Comparison of ENCODE assay signal across 24 cellular contexts in genomic region chr3:17232442-17232841, GRCh38.
A peak's percentile ranks its signal among the peaks of the same experiment; 100 is the strongest.
DNase-seq lines count a peak whose midpoint lies in the region; ATAC-seq and TF ChIP-seq lines count a peak whose summit lies in the region.
"Had no signal": no experiment of that assay in that cellular context is flagged by ENCODE, and none has a peak within 500 bp of the region (broad histone marks: within the 10 kb centered on the region; RNA-seq: fewer than 3 reads in every experiment).

No MANE protein-coding gene starts in this region.

- TF ChIP-seq POLR2A in body of pancreas (IDR thresholded peaks at IDR 0.05), result no peak

- H3K4me2 ChIP-seq in PC-3 (ENCODE audit: low read length), result 0 out of 2 replicates have a peak overlapping the region, but pooled peaks have one; percentile 60

- peak overlapping the region; percentile 5; the same call in 1 of the 2 replicates for H3K9ac ChIP-seq in PC-3 (ENCODE audit: low read length)

- no peak overlapping the region for H2AFZ ChIP-seq in PC-3 (ENCODE audit: low read length)

- POLR2A ChIA-PET in PC-3 (lab: Charles Lee; ENCODE audit: unreplicated experiment), result interaction anchor here (0.6 kb wide), 1 partner anchor 346 kb away, joined by 4 read pairs; no protein-coding TSS in a partner anchor

- CTCF ChIA-PET in PC-3 (lab: Charles Lee), result interaction anchor here (1.5 kb wide), 1 partner anchor 631 kb away, joined by 6 read pairs; no protein-coding TSS in a partner anchor

- H3K4me3 ChIP-seq in GM12865 (ENCODE audit: low read depth, low read length), result no peak overlapping the region
- no peak overlapping the region for H3K4me3 ChIP-seq in PC-3 (ENCODE audit: low read length)
- H3K4me3 ChIP-seq in body of pancreas, result no peak overlapping the region
- H3K4me3 ChIP-seq: HAP-1, mucosa of descending colon, tibial artery had no signal

- H3K36me3 ChIP-seq in PC-3 (ENCODE audit: low read depth, low read length) (no peaks in the 10 kb centered on the region), body of pancreas (replicated peaks in 1 of 2; ENCODE audit: insufficient read depth in 1 of 2, low read depth in 2 of 2) (no peaks in the 10 kb centered on the region)
- H3K36me3 ChIP-seq: HAP-1 had no signal

- H3K27me3 ChIP-seq in PC-3 (ENCODE audit: low read length) (no peaks in the 10 kb centered on the region), body of pancreas (no peaks in the 10 kb centered on the region)
- H3K27me3 ChIP-seq: tibial artery had no signal

- DNase-seq in GM12865 (ENCODE audit: low read depth) (peak; percentile 33), PC-3 (no peak), SKM-1 treated with dmso at 0.1 percent for 144 hours (lab: John Stamatoyannopoulos, UW; ENCODE audit: unreplicated experiment) (no peak), body of pancreas (no peak)
- DNase-seq in activated T-cell treated with anti-CD3 and anti-CD28 coated beads, Interleukin-2, amount 50 U/mL, for 4 hours, result no peak
- DNase-seq: activated CD4-positive, alpha-beta T cell treated with anti-CD3 and anti-CD28 coated beads, Interleukin-2, amount 10 ng/mL, durations not matched to agents 7 days and 5 days; activated gamma-delta T cell treated with Interleukin-2 at 50 U/mL for 16 hours; activated T-cell treated with anti-CD3 and anti-CD28 coated beads, Interleukin-2, amount 50 U/mL, for 24 hours; CD8-positive, alpha-beta memory T cell; cortex of kidney; effector memory CD4-positive, alpha-beta T cell; left cardiac atrium; mucosa of descending colon; natural killer cell; NCI-H1694 treated with DMSO at 0.1 percent for 48 hours; NCI-H526; stimulated activated CD4-positive, alpha-beta T cell treated with anti-CD3 and anti-CD28 coated beads, Interleukin-4, amount 100 ng/mL, for 24 hours; SW 1271; T1000; tibial artery had no signal

- H4K20me1 ChIP-seq in PC-3 (ENCODE audit: low read length), result no peaks in the 10 kb centered on the region

- BruUV-seq in PC-3 (replicated peaks; lab: Mats Ljungman, UMichigan), result no TSS peak

- H3K79me2 ChIP-seq in PC-3 (ENCODE audit: low read length), result no peaks in the 10 kb centered on the region

- H3K27me3 Mint-ChIP-seq in activated T-cell treated with anti-CD3 and anti-CD28 coated beads, Interleukin-2, amount 50 U/mL, for 4 hours (ENCODE audit: low read depth), result no peaks in the 10 kb centered on the region
- H3K27me3 Mint-ChIP-seq: activated CD4-positive, alpha-beta T cell treated with anti-CD3 and anti-CD28 coated beads, Interleukin-2, amount 10 ng/mL, durations not matched to agents 7 days and 5 days; activated T-cell treated with anti-CD3 and anti-CD28 coated beads, Interleukin-2, amount 50 U/mL, for 24 hours; CD8-positive, alpha-beta memory T cell had no signal

- no peaks in the 10 kb centered on the region for H3F3A ChIP-seq in PC-3 (ENCODE audit: low read length, unreplicated experiment)

- intact Hi-C loops in PC-3 (cut with micrococcal nuclease) (loop anchor here (5.0 kb wide), 1 partner anchor 940 kb away; no protein-coding TSS in a partner anchor), body of pancreas (cut with DNase I) (loop anchor here (10.0 kb wide), 1 partner anchor 628 kb away; the partner anchor contains the start of gene DAZL)

- no peaks in the 10 kb centered on the region for H3K9me3 ChIP-seq in PC-3 (ENCODE audit: low read length)
- H3K9me3 ChIP-seq in body of pancreas, result no peaks in the 10 kb centered on the region
- H3K9me3 ChIP-seq: HAP-1, mucosa of descending colon, tibial artery had no signal

- no peak for TF ChIP-seq CTCF in GM12865 (IDR thresholded peaks at IDR 0.05; ENCODE audit: insufficient read depth, low read depth, low read length, missing control alignments)
- no peak for TF ChIP-seq CTCF in PC-3 (conservative IDR thresholded peaks at IDR 0.05; ENCODE audit: low read depth, low read length)
- TF ChIP-seq CTCF in body of pancreas (IDR thresholded peaks at IDR 0.05), result no peak

- H3K27ac ChIP-seq in PC-3 (ENCODE audit: low read length) (no peak overlapping the region), body of pancreas (no peak overlapping the region)
- H3K27ac ChIP-seq: epithelial cell of prostate, tibial artery had no signal

- H3K4me1 Mint-ChIP-seq in activated T-cell treated with anti-CD3 and anti-CD28 coated beads, Interleukin-2, amount 50 U/mL, for 4 hours (ENCODE audit: low read depth), result peaks cover 21% of the 10 kb centered on the region

- H3K4me3 Mint-ChIP-seq in activated T-cell treated with anti-CD3 and anti-CD28 coated beads, Interleukin-2, amount 50 U/mL, for 4 hours, result no peak overlapping the region
- H3K4me3 Mint-ChIP-seq: activated CD4-positive, alpha-beta T cell treated with anti-CD3 and anti-CD28 coated beads, Interleukin-2, amount 10 ng/mL, durations not matched to agents 7 days and 5 days; activated T-cell treated with anti-CD3 and anti-CD28 coated beads, Interleukin-2, amount 50 U/mL, for 24 hours; CD8-positive, alpha-beta memory T cell; natural killer cell had no signal

- no peaks in the 10 kb centered on the region for H3K9me3 Mint-ChIP-seq in activated T-cell treated with anti-CD3 and anti-CD28 coated beads, Interleukin-2, amount 50 U/mL, for 4 hours
- H3K9me3 Mint-ChIP-seq: activated CD4-positive, alpha-beta T cell treated with anti-CD3 and anti-CD28 coated beads, Interleukin-2, amount 10 ng/mL, durations not matched to agents 7 days and 5 days; activated T-cell treated with anti-CD3 and anti-CD28 coated beads, Interleukin-2, amount 50 U/mL, for 24 hours; CD8-positive, alpha-beta memory T cell; natural killer cell had no signal

- H3K4me1 ChIP-seq in PC-3 (ENCODE audit: insufficient read depth, low read length) (peaks cover 18% of the 10 kb centered on the region), body of pancreas (peaks cover 20% of the 10 kb centered on the region)

- H3K9me2 ChIP-seq in PC-3 (replicated peaks; ENCODE audit: low read length), result no peaks in the 10 kb centered on the region

- peaks cover 1% of the 10 kb centered on the region for H3K36me3 Mint-ChIP-seq in activated T-cell treated with anti-CD3 and anti-CD28 coated beads, Interleukin-2, amount 50 U/mL, for 4 hours (ENCODE audit: insufficient read depth)
- H3K36me3 Mint-ChIP-seq: natural killer cell had no signal

- ATAC-seq in GM18868 (IDR thresholded peaks at IDR 0.05; ENCODE audit: unreplicated experiment), result peak; percentile 41
- peak; percentile 50 for ATAC-seq in HG02885 (IDR thresholded peaks at IDR 0.05; ENCODE audit: poor library complexity, unreplicated experiment)
- no peak for ATAC-seq in PC-3
- ATAC-seq in activated T-cell treated with anti-CD3 and anti-CD28 coated beads, Interleukin-2, amount 50 U/mL, for 4 hours, result no peak
- ATAC-seq in body of pancreas, result no peak
- ATAC-seq: left cardiac atrium had no signal

Comparison
In these comparisons a context has a peak if more than half of its experiments do, and no peak if none do; other contexts are left out.
1. ATAC-seq: peak in GM18868 (single experiment) and HG02885 (single experiment); none in PC-3 (single experiment), activated T-cell treated with anti-CD3 and anti-CD28 coated beads, Interleukin-2, amount 50 U/mL, for 4 hours (0 of 2) and body of pancreas (single experiment).